Comparison of ENCODE assay signal across 7 cellular contexts in genomic region chr11:72224587-72225410, GRCh38. TPM values are rescaled to one million over a fixed set of nuclear protein-coding genes. Genes with fewer than 3 reads are reported as not detected.
DNase-seq lines count a peak whose midpoint lies in the region; ATAC-seq and TF ChIP-seq lines count a peak whose summit lies in the region.

Gene INPPL1, plus strand, starts transcription at chr11:72224767. Its CDS starts 218 bp downstream, at chr11:72224985.

- peak within 1 kb of the TSS; percentile 92 for H3K4me2 ChIP-seq in OCI-LY1 (ENCODE audit: low read length)

- H3K79me2 ChIP-seq in OCI-LY1 (ENCODE audit: insufficient read depth, low read length) = no peaks in the 10 kb centered on the region

- peak within 1 kb of the TSS; percentile 93 for H3K9ac ChIP-seq in OCI-LY1 (ENCODE audit: low read length)
- peak within 1 kb of the TSS; percentile 94 for H3K9ac ChIP-seq in adipocyte (ENCODE audit: low read length)

- H3K4me3 ChIP-seq in GM12875 (ENCODE audit: low read depth, low read length) (peak within 1 kb of the TSS; percentile 57), OCI-LY1 (ENCODE audit: low read depth, low read length, poor library complexity, severe bottlenecking) (peak within 1 kb of the TSS; percentile 90), adipocyte (ENCODE audit: low read length) (peak within 1 kb of the TSS; percentile 89), heart right ventricle (peak within 1 kb of the TSS; percentile 57 to 94 (median 84)), prostate gland (peak within 1 kb of the TSS; percentile 85 to 86)

- 0 out of 2 replicates have a peak within 1 kb of the TSS, but pooled peaks have one; percentile 30 for H2AFZ ChIP-seq in OCI-LY1 (ENCODE audit: low read length)

- no peaks in the 10 kb centered on the region for H3F3A ChIP-seq in OCI-LY1 (ENCODE audit: insufficient read depth, low read length)

- H3K36me3 ChIP-seq in OCI-LY1 (ENCODE audit: insufficient read depth, low read length) (peaks cover 19% of the 10 kb centered on the region; the same call in 1 of the 2 replicates), adipocyte (ENCODE audit: control insufficient read depth, insufficient read depth, low read length, severe bottlenecking) (peaks cover 26% of the 10 kb centered on the region), heart right ventricle (peaks cover 0 to 33% (median 15%) of the 10 kb centered on the region in 9 donors), prostate gland (peaks cover 8 to 17% of the 10 kb centered on the region in 2 donors)

- TF ChIP-seq POLR2A in prostate gland (IDR thresholded peaks at IDR 0.05) = peak; percentile 19

- WGBS in heart right ventricle, 2 donors = 1% methylated on average over 70 to 80 of the region's 80 CpGs
- under 1% methylated on average over 51 of the region's 80 CpGs for WGBS in prostate gland

- H3K9me3 ChIP-seq in OCI-LY1 (ENCODE audit: low read length) (no peaks in the 10 kb centered on the region), adipocyte (ENCODE audit: control insufficient read depth, low read length) (no peaks in the 10 kb centered on the region), heart right ventricle (no peaks in the 10 kb centered on the region), prostate gland (no peaks in the 10 kb centered on the region)

- ATAC-seq in heart right ventricle (peak in 5 of 8 donors; percentile 3 to 17 (median 13)), GM19324 (IDR thresholded peaks at IDR 0.05; ENCODE audit: low FRiP score, unreplicated experiment) (no peak), HG02642 (IDR thresholded peaks at IDR 0.05; ENCODE audit: poor library complexity, unreplicated experiment) (no peak)

- H4K20me1 ChIP-seq in OCI-LY1 (ENCODE audit: insufficient read depth, low read length) = no peaks in the 10 kb centered on the region

- peak within 1 kb of the TSS; percentile 88 for H3K27ac ChIP-seq in OCI-LY1 (ENCODE audit: low read depth, low read length, poor library complexity, severe bottlenecking)
- H3K27ac ChIP-seq in heart right ventricle = peak within 1 kb of the TSS; percentile 94 to 100 (median 99)
- peak within 1 kb of the TSS; percentile 98 to 99 for H3K27ac ChIP-seq in prostate gland

- no peak for TF ChIP-seq CTCF in GM12875 (IDR thresholded peaks at IDR 0.05; ENCODE audit: borderline replicate concordance, insufficient read depth, low read depth, low read length)
- TF ChIP-seq CTCF in OCI-LY1 (IDR thresholded peaks at IDR 0.05; ENCODE audit: low read length) = no peak
- TF ChIP-seq CTCF in heart right ventricle (IDR thresholded peaks at IDR 0.05) = no peak
- no peak for TF ChIP-seq CTCF in prostate gland (IDR thresholded peaks at IDR 0.05)

- H3K4me1 ChIP-seq in OCI-LY1 (ENCODE audit: insufficient read depth, low read length, severe bottlenecking) = peaks cover 52% of the 10 kb centered on the region
- peaks cover 18% of the 10 kb centered on the region for H3K4me1 ChIP-seq in adipocyte (ENCODE audit: control insufficient read depth, insufficient read depth, low read length)
- peaks cover 5 to 48% (median 21%) of the 10 kb centered on the region in 9 donors for H3K4me1 ChIP-seq in heart right ventricle
- H3K4me1 ChIP-seq in prostate gland (replicated peaks) = peaks cover 8% of the 10 kb centered on the region

- H3K27me3 ChIP-seq in OCI-LY1 (ENCODE audit: insufficient read depth, low read length) (no peaks in the 10 kb centered on the region), adipocyte (replicated peaks; ENCODE audit: control insufficient read depth, insufficient read depth, low read length) (no peaks in the 10 kb centered on the region), heart right ventricle (no peaks in the 10 kb centered on the region), prostate gland (replicated peaks; ENCODE audit: insufficient read depth) (no peaks in the 10 kb centered on the region)

- H3K9me2 ChIP-seq in OCI-LY1 (ENCODE audit: low read depth, low read length) = no peaks in the 10 kb centered on the region

- intact Hi-C loops in heart right ventricle (cut with DNase I) = loop anchor here in 4 of 10 donors (5.0 to 10.0 kb wide), 4 partner anchors 112 to 210 kb away; partner anchors contain the start of gene ANAPC15 (in 1 of the 4)
- intact Hi-C loops in prostate gland (cut with DNase I) = loop anchor here (10.0 kb wide), 1 partner anchor 190 kb away; no protein-coding TSS in a partner anchor

- DNase-seq in adipocyte (ENCODE audit: low read depth) (peak; percentile 80), heart right ventricle (peak; percentile 59 to 72), prostate gland (ENCODE audit: low spot score) (peak; percentile 65)

RNA-seq across cellular contexts. Expression of gene INPPL1, which starts in this region (rescaled TPM):
- total RNA-seq in heart right ventricle (100 to 1,000 TPM in 9 of 10 donors, 10 to 100 TPM in 1; 97.7 to 146 (median 107) TPM), prostate gland (100 to 1,000 TPM in 1 of 2 donors, 10 to 100 TPM in 1; 85.0 to 142 TPM)
- polyA plus RNA-seq in heart right ventricle = 100 to 1,000 TPM in 1 of 2 donors, 10 to 100 TPM in 1; 50.1 to 141 TPM

Comparison
In these comparisons a context has a peak if more than half of its experiments do, and no peak if none do; other contexts are left out.
1. ATAC-seq: peak in heart right ventricle (5 of 8); none in GM19324 (single experiment) and HG02642 (single experiment).
2. Peak in every context shown above with its lines, with median percentiles within 50 percentile points of each other: H3K4me3 ChIP-seq, H3K27ac ChIP-seq and DNase-seq.